20 cellular contexts compared by ENCODE assay signal in the genomic region with DNA sequence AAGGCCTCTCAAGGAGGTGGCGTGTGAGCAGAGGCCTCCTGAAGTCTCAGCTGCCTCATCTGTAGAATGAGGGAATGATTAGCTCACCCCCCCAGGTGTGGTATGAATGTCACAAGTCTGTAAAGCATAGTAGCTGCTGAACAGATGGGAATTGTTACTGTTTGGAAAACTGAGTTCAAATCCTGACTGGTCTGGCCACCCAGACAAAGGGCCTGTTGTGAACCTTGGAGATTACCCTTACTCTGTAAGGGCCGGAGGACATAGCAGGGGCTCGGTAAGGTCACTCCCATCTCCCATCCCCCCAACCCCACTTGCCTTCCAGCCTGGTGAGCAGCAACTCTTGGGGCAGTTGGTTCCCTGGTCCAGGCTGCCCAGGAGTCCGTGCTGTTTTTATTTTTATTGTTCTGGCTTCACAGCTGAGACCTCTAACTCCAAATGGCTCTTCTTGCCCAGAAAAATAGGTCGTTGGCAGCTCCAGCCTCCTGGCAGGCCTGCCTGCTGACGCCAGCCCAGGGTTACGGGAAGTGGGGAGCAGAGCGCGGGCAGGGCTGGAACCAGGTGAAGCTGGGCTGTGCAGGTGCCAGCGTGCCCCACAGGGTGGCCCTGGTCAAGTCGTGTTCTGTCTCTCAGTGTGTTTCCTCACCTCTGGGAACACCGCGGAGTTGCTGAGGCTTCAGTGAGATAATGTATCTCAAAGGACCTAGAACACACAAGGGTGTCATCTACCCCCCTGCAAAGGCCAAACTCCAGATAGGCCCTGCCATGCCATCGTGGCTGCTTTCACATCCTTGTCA. TPM values are rescaled to one million over a fixed set of nuclear protein-coding genes. Genes with fewer than 3 reads are reported as not detected.
A peak's percentile ranks its signal among the peaks of the same experiment; 100 is the strongest.
DNase-seq lines count a peak whose midpoint lies in the region; ATAC-seq lines count a peak whose summit lies in the region.
"Had no signal": no experiment of that assay in that cellular context is flagged by ENCODE, and none has a peak within 500 bp of the region (broad histone marks: within the 10 kb centered on the region; RNA-seq: fewer than 3 reads in every experiment).

No MANE protein-coding gene starts in this region.

- peaks cover 29 to 47% of the 10 kb centered on the region in 2 donors for H3K4me1 Mint-ChIP-seq in stimulated activated naive B cell treated with anti-CD40 and anti-IgM and Interleukin-4, amounts not matched to agents 10 μg/mL and 1 μg/mL and 100 μg/mL, for 72 hours
- peaks cover 0 to 3% (median 2%) of the 10 kb centered on the region in 3 donors for H3K4me1 Mint-ChIP-seq in T-cell

- DNase-seq in G401 (ENCODE audit: low spot score) (peak; percentile 93), cerebellar cortex (ENCODE audit: low spot score) (peak; percentile 92), left lobe of liver (ENCODE audit: low spot score) (peak; percentile 90), T-cell (no peak), GDM1 (lab: John Stamatoyannopoulos, UW) (no peak)
- no peak for DNase-seq in stimulated activated naive B cell treated with anti-CD40 and anti-IgM and Interleukin-4, amounts not matched to agents 10 μg/mL and 1 μg/mL and 100 μg/mL, for 72 hours
- DNase-seq in NK-92 treated with Interleukin-12 subunit alpha and Interleukin-12 subunit beta, amount 100 ng/mL, for 24 hours (lab: John Stamatoyannopoulos, UW), result no peak
- DNase-seq: activated CD4-positive, alpha-beta T cell treated with anti-CD3 and anti-CD28 coated beads for 4 hours; activated CD8-positive, alpha-beta memory T cell treated with anti-CD3 and anti-CD28 coated beads for 24 hours; activated T-cell treated with anti-CD3 and anti-CD28 coated beads, Interleukin-2, amount 50 U/mL, for 1 hour; CD4-positive, alpha-beta memory T cell; GF-D8; kidney glomerular epithelial cell; NCI-H2081 treated with DMSO at 0.1 percent for 48 hours; occipital lobe; stimulated activated CD4-positive, alpha-beta T cell treated with anti-CD3 and anti-CD28 coated beads, Interleukin-1b, Interleukin-23, amount 100 ng/mL, for 48 hours; T-helper 2 cell had no signal

- ATAC-seq in left lobe of liver (peak; percentile 62), T-cell (replicated peaks in 1 of 4) (no peak)
- no peak for ATAC-seq in stimulated activated naive B cell treated with anti-CD40 and anti-IgM and Interleukin-4, amounts not matched to agents 10 μg/mL and 1 μg/mL and 100 μg/mL, for 72 hours (replicated peaks)
- ATAC-seq: Panc1 had no signal

- peaks cover 39 to 68% of the 10 kb centered on the region in 2 donors for H3K36me3 Mint-ChIP-seq in stimulated activated naive B cell treated with anti-CD40 and anti-IgM and Interleukin-4, amounts not matched to agents 10 μg/mL and 1 μg/mL and 100 μg/mL, for 72 hours
- no peaks in the 10 kb centered on the region for H3K36me3 Mint-ChIP-seq in T-cell
- H3K36me3 Mint-ChIP-seq: CD4-positive, alpha-beta memory T cell had no signal

- CTCF ChIA-PET in T-cell (lab: Charles Lee), result no interaction called here

- POLR2A ChIA-PET in T-cell (lab: Charles Lee), result no interaction called here

- no peaks in the 10 kb centered on the region for H3K9me3 Mint-ChIP-seq in stimulated activated naive B cell treated with anti-CD40 and anti-IgM and Interleukin-4, amounts not matched to agents 10 μg/mL and 1 μg/mL and 100 μg/mL, for 72 hours
- no peaks in the 10 kb centered on the region for H3K9me3 Mint-ChIP-seq in T-cell
- H3K9me3 Mint-ChIP-seq: dendritic cell treated with granulocyte-macrophage colony-stimulating factor and Interleukin-4, amounts not matched to agents 40 ng/mL and 50 ng/mL, for 4 days; memory B cell had no signal

- H3K27ac Mint-ChIP-seq in stimulated activated naive B cell treated with anti-CD40 and anti-IgM and Interleukin-4, amounts not matched to agents 10 μg/mL and 1 μg/mL and 100 μg/mL, for 72 hours, result peak overlapping the region; percentile 70
- H3K27ac Mint-ChIP-seq in T-cell, result no peak overlapping the region
- H3K27ac Mint-ChIP-seq: dendritic cell treated with granulocyte-macrophage colony-stimulating factor and Interleukin-4, amounts not matched to agents 40 ng/mL and 50 ng/mL, for 4 days; memory B cell had no signal

- no peak overlapping the region for H3K4me3 Mint-ChIP-seq in stimulated activated naive B cell treated with anti-CD40 and anti-IgM and Interleukin-4, amounts not matched to agents 10 μg/mL and 1 μg/mL and 100 μg/mL, for 72 hours
- H3K4me3 Mint-ChIP-seq in T-cell, result no peak overlapping the region
- H3K4me3 Mint-ChIP-seq: dendritic cell treated with granulocyte-macrophage colony-stimulating factor and Interleukin-4, amounts not matched to agents 40 ng/mL and 50 ng/mL, for 4 days; memory B cell had no signal

- peaks cover 7 to 16% of the 10 kb centered on the region in 2 donors for H3K27me3 Mint-ChIP-seq in stimulated activated naive B cell treated with anti-CD40 and anti-IgM and Interleukin-4, amounts not matched to agents 10 μg/mL and 1 μg/mL and 100 μg/mL, for 72 hours
- peaks cover 54 to 60% of the 10 kb centered on the region in 2 donors for H3K27me3 Mint-ChIP-seq in T-cell

- in situ Hi-C loops in G401 (cut with HindIII; ENCODE audit: low sequenced_read_pairs), result no loop called here

RNA-seq across cellular contexts. Expression of a gene that starts 4.5 kb away (rescaled TPM):
- total RNA-seq in G401 (2014; rRNA removed; shearing (Covaris generic)), result 14.7 and 16.7 TPM in 2 replicates
- total RNA-seq in left lobe of liver (35.9 TPM), T-cell (under 1 TPM in 4 of 5 donors, not detected in 1; 0.15 to 0.72 (median 0.50) TPM)

Comparison
In these comparisons a context has a peak if more than half of its experiments do, and no peak if none do; other contexts are left out.
1. DNase-seq: peak in G401 (single experiment), cerebellar cortex (single experiment) and left lobe of liver (single experiment); none in stimulated activated naive B cell treated with anti-CD40 and anti-IgM and Interleukin-4, amounts not matched to agents 10 μg/mL and 1 μg/mL and 100 μg/mL, for 72 hours (single experiment), T-cell (0 of 34), NK-92 treated with Interleukin-12 subunit alpha and Interleukin-12 subunit beta, amount 100 ng/mL, for 24 hours (single experiment) and GDM1 (single experiment).